Comparison of ENCODE assay signal across 1 cellular context in the genomic region with DNA sequence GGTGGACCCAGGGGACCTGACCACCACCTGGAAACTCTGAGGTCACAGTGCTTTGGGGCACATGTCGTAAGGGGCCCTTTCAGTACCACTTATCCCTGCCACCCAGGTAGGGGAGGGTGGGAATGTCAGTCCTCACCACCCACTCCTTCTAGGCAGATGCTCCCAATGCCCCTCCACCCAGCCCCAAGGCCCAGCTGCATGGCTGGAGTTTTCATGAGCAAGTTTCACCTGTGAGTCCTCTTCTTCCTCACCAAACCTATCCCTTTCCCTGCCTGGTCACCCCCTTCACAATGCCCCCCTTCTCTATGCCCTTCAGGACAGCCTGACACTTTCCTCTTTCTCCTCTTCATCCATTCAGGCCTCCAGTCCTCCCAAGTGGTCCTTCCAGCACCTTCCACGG.
TF ChIP-seq lines count a peak whose summit lies in the region.

No MANE protein-coding gene starts in this region.

TF ChIP-seq in GM12878, 131 proteins besides CTCF, POLR2A, EP300 and RAD21 (continued from another document):
- TF ChIP-seq, protein P1, sequence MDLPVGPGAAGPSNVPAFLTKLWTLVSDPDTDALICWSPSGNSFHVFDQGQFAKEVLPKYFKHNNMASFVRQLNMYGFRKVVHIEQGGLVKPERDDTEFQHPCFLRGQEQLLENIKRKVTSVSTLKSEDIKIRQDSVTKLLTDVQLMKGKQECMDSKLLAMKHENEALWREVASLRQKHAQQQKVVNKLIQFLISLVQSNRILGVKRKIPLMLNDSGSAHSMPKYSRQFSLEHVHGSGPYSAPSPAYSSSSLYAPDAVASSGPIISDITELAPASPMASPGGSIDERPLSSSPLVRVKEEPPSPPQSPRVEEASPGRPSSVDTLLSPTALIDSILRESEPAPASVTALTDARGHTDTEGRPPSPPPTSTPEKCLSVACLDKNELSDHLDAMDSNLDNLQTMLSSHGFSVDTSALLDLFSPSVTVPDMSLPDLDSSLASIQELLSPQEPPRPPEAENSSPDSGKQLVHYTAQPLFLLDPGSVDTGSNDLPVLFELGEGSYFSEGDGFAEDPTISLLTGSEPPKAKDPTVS (IDR thresholded peaks at IDR 0.05; ENCODE audit: low read depth, low read length) = no peak
